8 cellular contexts compared by ENCODE assay signal in the genomic region with DNA sequence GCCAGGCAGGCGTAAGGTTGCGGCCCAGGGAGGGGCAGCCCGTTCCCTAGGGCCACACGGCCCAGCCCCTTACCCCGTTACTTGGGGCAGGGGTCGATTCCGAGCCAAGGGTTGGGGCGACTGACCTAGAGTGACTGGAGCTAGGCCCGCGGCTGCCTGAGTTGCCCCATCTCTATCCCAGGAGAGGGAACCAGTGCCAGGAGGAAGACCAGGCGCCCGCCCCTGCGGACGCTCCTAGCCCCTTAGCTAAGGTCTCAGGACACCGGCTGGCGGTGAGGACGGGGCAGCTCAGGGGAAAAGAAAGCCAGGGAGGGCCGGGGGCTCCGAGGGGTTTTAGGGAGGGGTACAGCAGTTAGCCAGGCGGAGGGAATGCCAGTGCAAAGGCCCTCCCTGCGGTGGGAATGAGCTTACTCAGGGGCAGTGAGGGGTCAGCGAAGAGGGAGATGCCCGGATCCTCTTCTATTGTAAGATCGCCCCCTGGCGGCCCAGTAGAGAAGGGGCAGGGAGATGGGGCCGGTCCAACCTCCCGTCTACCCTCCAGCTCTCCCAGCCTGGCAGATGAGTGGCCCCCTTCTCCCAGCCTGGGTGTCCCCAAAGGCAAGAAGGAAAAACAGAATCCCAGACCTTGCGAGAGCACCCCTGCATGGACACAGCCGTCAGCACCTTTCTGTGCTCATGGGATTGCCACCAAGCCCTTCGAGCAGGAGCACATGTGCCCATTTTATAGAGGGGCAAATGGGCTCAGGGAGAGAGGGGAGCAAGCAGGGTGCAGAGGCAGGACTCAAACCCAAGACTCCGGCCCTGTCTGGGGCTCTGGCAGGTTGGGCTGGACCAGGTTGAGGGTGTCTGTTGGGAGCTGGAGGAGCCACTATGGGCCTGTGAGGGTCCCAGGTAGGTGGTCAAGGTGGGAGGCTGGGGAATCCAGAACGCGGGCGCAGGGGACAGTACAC. TPM values are rescaled to one million over a fixed set of nuclear protein-coding genes. Genes with fewer than 3 reads are reported as not detected.
DNase-seq lines count a peak whose midpoint lies in the region; ATAC-seq and TF ChIP-seq lines count a peak whose summit lies in the region.

No MANE protein-coding gene starts in this region.

- H3K4me3 ChIP-seq in MG63 (no peak overlapping the region), thyroid gland (replicated peaks in 1 of 3) (no peak overlapping the region)
- no peak overlapping the region for H3K4me3 ChIP-seq in effector memory CD4-positive, alpha-beta T cell (ENCODE audit: insufficient read depth, low read depth, low read length, poor library complexity, severe bottlenecking)

- H3K27me3 Mint-ChIP-seq in natural killer cell (ENCODE audit: low read depth in 2 of 2) = no peaks in the 10 kb centered on the region

- no peaks in the 10 kb centered on the region for H3K36me3 ChIP-seq in MG63
- H3K36me3 ChIP-seq in effector memory CD4-positive, alpha-beta T cell (ENCODE audit: control insufficient read depth, insufficient read depth, low read length) = no peaks in the 10 kb centered on the region
- no peaks in the 10 kb centered on the region for H3K36me3 ChIP-seq in thyroid gland

- H3K27me3 ChIP-seq in MG63 (no peaks in the 10 kb centered on the region), thyroid gland (no peaks in the 10 kb centered on the region)
- H3K27me3 ChIP-seq in effector memory CD4-positive, alpha-beta T cell (replicated peaks; ENCODE audit: control insufficient read depth, insufficient read depth, low read length, poor library complexity, severe bottlenecking) = no peaks in the 10 kb centered on the region

- H3K9me3 ChIP-seq in MG63 (0 out of 2 replicates have a peak, but pooled peaks cover 2% of the 10 kb centered on the region), thyroid gland (no peaks in the 10 kb centered on the region)
- no peaks in the 10 kb centered on the region for H3K9me3 ChIP-seq in effector memory CD4-positive, alpha-beta T cell (ENCODE audit: control insufficient read depth, low read length)

- peak overlapping the region in 1 of 2 donors; percentile 22 for H3K27ac Mint-ChIP-seq in natural killer cell

- peak; percentile 79 for TF ChIP-seq CTCF in natural killer cell (IDR thresholded peaks at IDR 0.05)
- peak; percentile 37 to 66 (median 46) for TF ChIP-seq CTCF in thyroid gland (IDR thresholded peaks at IDR 0.05)

- no peaks in the 10 kb centered on the region for H3K36me3 Mint-ChIP-seq in natural killer cell

- intact Hi-C loops in natural killer cell (cut with micrococcal nuclease) (no loop called here), thyroid gland (cut with DNase I) (no loop called here)

- DNase-seq in D341Med (ENCODE audit: low spot score) (peak; percentile 83), MG63 (peak; percentile 57), natural killer cell (peak; percentile 60), thyroid gland (peak; percentile 26 to 37)
- DNase-seq in activated CD4-positive, alpha-beta T cell treated with anti-CD3 and anti-CD28 coated beads, Interleukin-2, amount 50 U/mL, for 1 hour = peak; percentile 56
- peak in 2 of 3 donors; percentile 34 to 47 for DNase-seq in effector memory CD4-positive, alpha-beta T cell

- H3K4me3 Mint-ChIP-seq in natural killer cell = no peak overlapping the region

- ATAC-seq in natural killer cell (peak; percentile 59 to 79 (median 72)), HG03520 (IDR thresholded peaks at IDR 0.05; ENCODE audit: unreplicated experiment) (no peak), GM21723 (IDR thresholded peaks at IDR 0.05; ENCODE audit: unreplicated experiment) (no peak)

- H3K9me3 Mint-ChIP-seq in natural killer cell = no peaks in the 10 kb centered on the region

- 69 to 74% methylated on average over 31 to 33 of the region's 34 CpGs for WGBS in thyroid gland, 2 donors

- peaks cover 8% of the 10 kb centered on the region for H3K4me1 ChIP-seq in effector memory CD4-positive, alpha-beta T cell (ENCODE audit: control insufficient read depth, insufficient read depth, low read length, poor library complexity, severe bottlenecking)
- H3K4me1 ChIP-seq in thyroid gland = no peaks in the 10 kb centered on the region

- no peak for TF ChIP-seq POLR2A in thyroid gland (IDR thresholded peaks at IDR 0.05)

- no peak overlapping the region for H3K27ac ChIP-seq in effector memory CD4-positive, alpha-beta T cell (ENCODE audit: insufficient read depth, low read length, poor library complexity, severe bottlenecking)
- no peak overlapping the region for H3K27ac ChIP-seq in thyroid gland

- no peaks in the 10 kb centered on the region for H3K4me1 Mint-ChIP-seq in natural killer cell

RNA-seq across cellular contexts. Expression of gene CILP2, which starts 16.3 kb away (rescaled TPM):
- 0.66 and 1.1 TPM in 2 replicates for total RNA-seq in MG63 (2014; rRNA removed; shearing (Covaris generic); ENCODE audit: low replicate concordance)
- under 1 TPM; 0.05 to 0.20 (median 0.11) TPM for total RNA-seq in natural killer cell
- total RNA-seq in thyroid gland = 1 to 10 TPM in 3 of 4 donors, under 1 TPM in 1; 0.63 to 4.2 (median 2.4) TPM

RNA-seq across cellular contexts. Expression of gene YJEFN3, which starts 25.6 kb away (rescaled TPM):
- 3.1 and 4.8 TPM in 2 replicates for total RNA-seq in MG63 (2014; rRNA removed; shearing (Covaris generic); ENCODE audit: low replicate concordance)
- total RNA-seq in natural killer cell (1 to 10 TPM; 4.0 to 6.0 (median 4.3) TPM), thyroid gland (1 to 10 TPM in 3 of 4 donors, not detected in 1; 1.9 to 7.2 (median 2.6) TPM)

RNA-seq across cellular contexts. Expression of gene NDUFA13, which starts 38.3 kb away (rescaled TPM):
- 152 and 344 TPM in 2 replicates for total RNA-seq in MG63 (2014; rRNA removed; shearing (Covaris generic); ENCODE audit: low replicate concordance)
- total RNA-seq in natural killer cell (100 to 1,000 TPM; 165 to 191 (median 188) TPM), thyroid gland (100 to 1,000 TPM in 1 of 4 donors, 10 to 100 TPM in 3; 32.8 to 265 (median 63.6) TPM)

RNA-seq across cellular contexts. Expression of gene TSSK6, which starts 39.0 kb away (rescaled TPM):
- 9.0 TPM in 1 of 2 replicates, not detected in the other for total RNA-seq in MG63 (2014; rRNA removed; shearing (Covaris generic); ENCODE audit: low replicate concordance)
- total RNA-seq in natural killer cell (1 to 10 TPM; 2.2 to 2.5 (median 2.3) TPM), thyroid gland (1 to 10 TPM; 1.8 to 7.7 (median 3.8) TPM)

Comparison
In these comparisons a context has a peak if more than half of its experiments do, and no peak if none do; other contexts are left out.
1. DNase-seq: peak in every context shown above with its lines; median percentile 83 in D341Med; 60 in natural killer cell; 57 in MG63; 56 in activated CD4-positive, alpha-beta T cell treated with anti-CD3 and anti-CD28 coated beads, Interleukin-2, amount 50 U/mL, for 1 hour; 40 in effector memory CD4-positive, alpha-beta T cell; 32 in thyroid gland.
2. ATAC-seq: peak in natural killer cell (3 of 3); none in HG03520 (single experiment) and GM21723 (single experiment).